ENCODE assay signal across 8 cellular contexts in genomic region chr14:82710257-82710841, GRCh38.
A peak's percentile ranks its signal among the peaks of the same experiment; 100 is the strongest.
DNase-seq lines count a peak whose midpoint lies in the region; ATAC-seq, FAIRE-seq and TF ChIP-seq lines count a peak whose summit lies in the region.

No MANE protein-coding gene starts in this region.

- H3K36me3 ChIP-seq in PC-3 (ENCODE audit: low read depth, low read length) = no peaks in the 10 kb centered on the region

- peak; percentile 85 for FAIRE-seq in urothelium cell line (lab: Jason Lieb, UNC)

- H3K4me1 ChIP-seq in PC-3 (ENCODE audit: insufficient read depth, low read length) = no peaks in the 10 kb centered on the region

- peak; percentile 48 for DNase-seq in AG10803 (ENCODE audit: low read depth)
- peak; percentile 55 for DNase-seq in GM12865 (ENCODE audit: low read depth)
- peak; percentile 69 for DNase-seq in PC-3
- DNase-seq in dermis blood vessel endothelial cell = peak; percentile 68
- DNase-seq in midbrain (lab: John Stamatoyannopoulos, UW) = peak; percentile 37
- peak; percentile 70 for DNase-seq in urothelium cell line (ENCODE audit: low spot score)
- no peak for DNase-seq in effector CD8-positive, alpha-beta T cell (lab: John Stamatoyannopoulos, UW)

- no peak overlapping the region for H3K9ac ChIP-seq in PC-3 (ENCODE audit: low read length)

- H3K4me3 ChIP-seq in AG10803 (ENCODE audit: low read length) (no peak overlapping the region), GM12865 (ENCODE audit: low read depth, low read length) (no peak overlapping the region), PC-3 (ENCODE audit: low read length) (no peak overlapping the region)

- no peaks in the 10 kb centered on the region for H4K20me1 ChIP-seq in PC-3 (ENCODE audit: low read length)

- ATAC-seq in HG03432 (IDR thresholded peaks at IDR 0.05; ENCODE audit: unreplicated experiment) = peak; percentile 83
- no peak for ATAC-seq in PC-3

- no peaks in the 10 kb centered on the region for H3K79me2 ChIP-seq in PC-3 (ENCODE audit: low read length)

- no peaks in the 10 kb centered on the region for H3F3A ChIP-seq in PC-3 (ENCODE audit: low read length, unreplicated experiment)

- no peaks in the 10 kb centered on the region for H3K9me2 ChIP-seq in PC-3 (replicated peaks; ENCODE audit: low read length)

- TF ChIP-seq CTCF in AG10803 (conservative IDR thresholded peaks at IDR 0.05; ENCODE audit: low read length) (peak; percentile 84), GM12865 (IDR thresholded peaks at IDR 0.05; ENCODE audit: insufficient read depth, low read depth, low read length, missing control alignments) (peak; percentile 81), PC-3 (conservative IDR thresholded peaks at IDR 0.05; ENCODE audit: low read depth, low read length) (peak; percentile 87)

- CTCF ChIA-PET in PC-3 (lab: Charles Lee) = no interaction called here

- intact Hi-C loops in PC-3 (cut with micrococcal nuclease) = no loop called here

- H3K27me3 ChIP-seq in PC-3 (ENCODE audit: low read length) = no peaks in the 10 kb centered on the region

- H3K27ac ChIP-seq in PC-3 (ENCODE audit: low read length) = no peak overlapping the region

- POLR2A ChIA-PET in PC-3 (lab: Charles Lee; ENCODE audit: unreplicated experiment) = no interaction called here

- BruUV-seq in PC-3 (replicated peaks; lab: Mats Ljungman, UMichigan) = no TSS peak

- H3K4me2 ChIP-seq in PC-3 (ENCODE audit: low read length) = no peak overlapping the region

- H2AFZ ChIP-seq in PC-3 (ENCODE audit: low read length) = no peak overlapping the region

- H3K9me3 ChIP-seq in PC-3 (ENCODE audit: low read length) = 0 out of 2 replicates have a peak, but pooled peaks cover 2% of the 10 kb centered on the region
